ENCODE assay signal across 25 cellular contexts in genomic region chr20:9575836-9576235, GRCh38.
DNase-seq lines count a peak whose midpoint lies in the region; ATAC-seq, FAIRE-seq and TF ChIP-seq lines count a peak whose summit lies in the region.
"Had no signal": no experiment of that assay in that cellular context is flagged by ENCODE, and none has a peak within 500 bp of the region (broad histone marks: within the 10 kb centered on the region; RNA-seq: fewer than 3 reads in every experiment).

No MANE protein-coding gene starts in this region.

- H2BK5ac ChIP-seq in H1 (ENCODE audit: low read depth, low read length) (no peak overlapping the region), neuronal stem cell (ENCODE audit: low read length) (no peak overlapping the region)

- H3K27ac ChIP-seq in PC-3 (ENCODE audit: low read length) (no peak overlapping the region), H1 (ENCODE audit: low read depth, low read length) (no peak overlapping the region), neuronal stem cell (replicated peaks; ENCODE audit: low read length) (no peak overlapping the region)
- no peak overlapping the region for H3K27ac ChIP-seq in naive thymus-derived CD4-positive, alpha-beta T cell (ENCODE audit: low read depth, low read length)
- H3K27ac ChIP-seq: 22Rv1; A549; BLaER1 treated with 17β-estradiol and CSF1 and Interleukin-3, amounts not matched to agents 10 nM and 100 nM had no signal

- BruUV-seq in PC-3 (replicated peaks; lab: Mats Ljungman, UMichigan): no TSS peak

- TF ChIP-seq CTCF in PC-3 (conservative IDR thresholded peaks at IDR 0.05; ENCODE audit: low read depth, low read length): no peak
- TF ChIP-seq CTCF in H1 (IDR thresholded peaks at IDR 0.05; ENCODE audit: control extremely low read depth in 1 of 3, insufficient read depth in 1 of 3, low read depth in 1 of 3, low read length in 3 of 3): no peak

- no peaks in the 10 kb centered on the region for H3K4me1 Mint-ChIP-seq in naive thymus-derived CD4-positive, alpha-beta T cell
- H3K4me1 Mint-ChIP-seq: B cell; CD14-positive monocyte; CD4-positive, alpha-beta memory T cell; CD4-positive, CD25-positive, alpha-beta regulatory T cell; CD8-positive, alpha-beta memory T cell had no signal

- H3K27me3 Mint-ChIP-seq in naive thymus-derived CD4-positive, alpha-beta T cell: peaks cover 0 to 4% (median 4%) of the 10 kb centered on the region in 5 donors
- H3K27me3 Mint-ChIP-seq: CD4-positive, CD25-positive, alpha-beta regulatory T cell had no signal

- no peak overlapping the region for H4K5ac ChIP-seq in H1 (ENCODE audit: insufficient read length, low read depth, low read length)

- no peak overlapping the region for H3K14ac ChIP-seq in H1 (ENCODE audit: insufficient read length)
- no peak overlapping the region for H3K14ac ChIP-seq in neuronal stem cell (ENCODE audit: low read length)

- H3K9me3 ChIP-seq in PC-3 (ENCODE audit: low read length) (no peaks in the 10 kb centered on the region), H1 (ENCODE audit: insufficient read depth in 2 of 2, low read depth in 1 of 2, low read length in 1 of 2) (no peaks in the 10 kb centered on the region; a peak in 1 of 4 replicates), neuronal stem cell (replicated peaks in 1 of 2; ENCODE audit: control insufficient read depth in 2 of 2, insufficient read depth in 1 of 2, low read depth in 1 of 2, low read length in 2 of 2) (peaks cover 0 to 2% of the 10 kb centered on the region in 2 donors), HAP-1 (no peaks in the 10 kb centered on the region)
- H3K9me3 ChIP-seq in naive thymus-derived CD4-positive, alpha-beta T cell (ENCODE audit: control insufficient read depth in 2 of 3, low read length in 3 of 3): no peaks in the 10 kb centered on the region
- H3K9me3 ChIP-seq: A549 had no signal

- H3K4me3 Mint-ChIP-seq in naive thymus-derived CD4-positive, alpha-beta T cell: no peak overlapping the region
- H3K4me3 Mint-ChIP-seq: B cell; CD14-positive monocyte; CD4-positive, alpha-beta memory T cell; CD4-positive, CD25-positive, alpha-beta regulatory T cell; CD8-positive, alpha-beta memory T cell had no signal

- no peak overlapping the region for H4K91ac ChIP-seq in H1 (replicated peaks; ENCODE audit: insufficient read length, low read length)
- H4K91ac ChIP-seq in neuronal stem cell (ENCODE audit: low read depth, low read length, poor library complexity): no peak overlapping the region

- no peak overlapping the region for H3K56ac ChIP-seq in H1 (replicated peaks; ENCODE audit: insufficient read length, low read depth, low read length)

- POLR2A ChIA-PET in PC-3 (lab: Charles Lee; ENCODE audit: unreplicated experiment): no interaction called here
- POLR2A ChIA-PET in H1 (lab: Charles Lee; ENCODE audit: partially characterized antibody): interaction anchor here (1.7 kb wide), 1 partner anchor 10 kb away, joined by 4 read pairs; no protein-coding TSS in a partner anchor
- POLR2A ChIA-PET in naive thymus-derived CD4-positive, alpha-beta T cell (lab: Charles Lee): no interaction called here

- H2BK15ac ChIP-seq in H1 (ENCODE audit: low read length): no peak overlapping the region
- H2BK15ac ChIP-seq in neuronal stem cell (ENCODE audit: low read length): no peak overlapping the region

- H3K79me2 ChIP-seq in PC-3 (ENCODE audit: low read length): no peaks in the 10 kb centered on the region
- H3K79me2 ChIP-seq in H1 (ENCODE audit: control insufficient read depth in 1 of 2, insufficient read depth in 2 of 2, low read length in 2 of 2): no peaks in the 10 kb centered on the region

- H3K4ac ChIP-seq in H1 (replicated peaks; ENCODE audit: insufficient read length, low read depth, low read length) (no peak overlapping the region), neuronal stem cell (ENCODE audit: low read length) (no peak overlapping the region)

- H2AFZ ChIP-seq in PC-3 (ENCODE audit: low read length) (no peak overlapping the region), H1 (ENCODE audit: low read length) (no peak overlapping the region), neuronal stem cell (ENCODE audit: low read length) (no peak overlapping the region)

- H3K4me2 ChIP-seq in PC-3 (ENCODE audit: low read length): no peak overlapping the region
- no peak overlapping the region for H3K4me2 ChIP-seq in H1 (ENCODE audit: insufficient read depth in 1 of 2, low read depth in 2 of 2, low read length in 2 of 2)
- H3K4me2 ChIP-seq in neuronal stem cell (ENCODE audit: insufficient read depth, low read length, poor library complexity, severe bottlenecking): no peak overlapping the region
- H3K4me2 ChIP-seq: A549; BLaER1 treated with 17β-estradiol and CSF1 and Interleukin-3, amounts not matched to agents 10 nM and 100 nM had no signal

- ATAC-seq in PC-3: no peak
- no peak for ATAC-seq in naive thymus-derived CD4-positive, alpha-beta T cell
- ATAC-seq: A549, GM12878 had no signal

- H2BK120ac ChIP-seq in H1 (replicated peaks; ENCODE audit: low read depth, low read length): no peak overlapping the region
- no peak overlapping the region for H2BK120ac ChIP-seq in neuronal stem cell (ENCODE audit: low read depth, low read length)

- H3K27ac Mint-ChIP-seq in naive thymus-derived CD4-positive, alpha-beta T cell: no peak overlapping the region
- H3K27ac Mint-ChIP-seq: B cell; CD14-positive monocyte; CD4-positive, alpha-beta memory T cell; CD4-positive, CD25-positive, alpha-beta regulatory T cell; CD8-positive, alpha-beta memory T cell had no signal

- H3K4me1 ChIP-seq in PC-3 (ENCODE audit: insufficient read depth, low read length) (no peaks in the 10 kb centered on the region), H1 (replicated peaks in 1 of 4; ENCODE audit: control insufficient read depth in 3 of 4, insufficient read depth in 4 of 4, low read length in 3 of 4) (peaks cover 20 to 41% (median 27%) of the 10 kb centered on the region in 4 experiments), neuronal stem cell (ENCODE audit: control insufficient read depth in 2 of 2, insufficient read depth in 1 of 2, low read depth in 1 of 2, low read length in 2 of 2) (peaks cover 18 to 33% of the 10 kb centered on the region in 2 donors), HAP-1 (peaks cover 23% of the 10 kb centered on the region)
- no peaks in the 10 kb centered on the region for H3K4me1 ChIP-seq in naive thymus-derived CD4-positive, alpha-beta T cell (ENCODE audit: control insufficient read depth in 2 of 2, insufficient read depth in 2 of 2, low read length in 2 of 2)
- H3K4me1 ChIP-seq: A549 had no signal

- H3K9ac ChIP-seq in PC-3 (ENCODE audit: low read length): no peak overlapping the region
- H3K9ac ChIP-seq in H1 (replicated peaks in 1 of 4; ENCODE audit: extremely low read depth in 1 of 4, low read depth in 3 of 4, low read length in 3 of 4): no peak overlapping the region
- H3K9ac ChIP-seq in neuronal stem cell (ENCODE audit: low read depth, low read length, poor library complexity): no peak overlapping the region
- H3K9ac ChIP-seq: BLaER1 treated with 17β-estradiol and CSF1 and Interleukin-3, amounts not matched to agents 10 nM and 100 nM had no signal

- H3K27me3 ChIP-seq in PC-3 (ENCODE audit: low read length): no peaks in the 10 kb centered on the region
- peaks cover 0 to 34% (median 16%) of the 10 kb centered on the region in 4 experiments; a peak in 6 of 7 replicates for H3K27me3 ChIP-seq in H1 (replicated peaks in 1 of 4; ENCODE audit: control insufficient read depth in 3 of 4, extremely low read depth in 1 of 4, insufficient read depth in 3 of 4, low read length in 3 of 4)
- H3K27me3 ChIP-seq in neuronal stem cell (ENCODE audit: control insufficient read depth in 3 of 3, insufficient read depth in 3 of 3, low read depth in 1 of 3, low read length in 3 of 3): peaks cover 0 to 56% (median 0%) of the 10 kb centered on the region in 3 experiments
- no peaks in the 10 kb centered on the region; the same call in 1 of the 2 replicates for H3K27me3 ChIP-seq in HAP-1 (ENCODE audit: low read depth)
- H3K27me3 ChIP-seq in naive thymus-derived CD4-positive, alpha-beta T cell (ENCODE audit: control insufficient read depth in 2 of 2, insufficient read depth in 2 of 2, low read length in 2 of 2): no peaks in the 10 kb centered on the region
- H3K27me3 ChIP-seq: BLaER1 treated with 17β-estradiol and CSF1 and Interleukin-3, amounts not matched to agents 10 nM and 100 nM had no signal

- no peak for TF ChIP-seq EP300 in H1 (IDR thresholded peaks at IDR 0.05; ENCODE audit: borderline replicate concordance in 1 of 2, low read depth in 2 of 2, low read length in 2 of 2)

- H4K20me1 ChIP-seq in PC-3 (ENCODE audit: low read length): no peaks in the 10 kb centered on the region
- H4K20me1 ChIP-seq in H1 (replicated peaks in 1 of 2; ENCODE audit: control insufficient read depth in 1 of 2, insufficient read depth in 2 of 2, low read length in 2 of 2): no peaks in the 10 kb centered on the region
- H4K20me1 ChIP-seq: BLaER1 treated with 17β-estradiol and CSF1 and Interleukin-3, amounts not matched to agents 10 nM and 100 nM had no signal

- FAIRE-seq in H1 (lab: Jason Lieb, UNC): no peak
- FAIRE-seq: GM12878, GM18507 had no signal

- no peak for TF ChIP-seq RAD21 in H1 (IDR thresholded peaks at IDR 0.05 in 1 of 2, conservative IDR thresholded peaks at IDR 0.05 in 1 of 2; ENCODE audit: low read depth in 2 of 2, low read length in 2 of 2)

- no peak for TF ChIP-seq POLR2A in H1 (IDR thresholded peaks at IDR 0.05; ENCODE audit: control extremely low read depth in 1 of 2, low read depth in 2 of 2, low read length in 2 of 2)

- H3K23ac ChIP-seq in H1 (ENCODE audit: insufficient read length) (no peak overlapping the region), neuronal stem cell (ENCODE audit: low read depth, low read length, poor library complexity) (no peak overlapping the region)

- H3K9me3 Mint-ChIP-seq in naive thymus-derived CD4-positive, alpha-beta T cell: peaks cover 0 to 4% (median 1%) of the 10 kb centered on the region in 11 donors

- no peak overlapping the region; the same call in 1 of the 2 replicates for H2BK20ac ChIP-seq in H1 (ENCODE audit: low read length)

- H3K18ac ChIP-seq in H1 (ENCODE audit: extremely low read depth, low read length) (no peak overlapping the region), neuronal stem cell (ENCODE audit: low read length) (no peak overlapping the region)

- in situ Hi-C loops in HAP-1 (cut with MboI; ENCODE audit: low sequenced_read_pairs): no loop called here

- 0 out of 2 replicates have a peak, but pooled peaks cover 2% of the 10 kb centered on the region for H3K23me2 ChIP-seq in H1 (ENCODE audit: low read depth, low read length)

- H3K36me3 ChIP-seq in PC-3 (ENCODE audit: low read depth, low read length) (no peaks in the 10 kb centered on the region), H1 (ENCODE audit: control insufficient read depth in 2 of 4, insufficient read depth in 4 of 4, low read length in 3 of 4) (no peaks in the 10 kb centered on the region), neuronal stem cell (replicated peaks in 1 of 2; ENCODE audit: control insufficient read depth in 2 of 2, insufficient read depth in 2 of 2, low read length in 2 of 2) (peaks cover 0 to 1% of the 10 kb centered on the region in 2 donors), HAP-1 (replicated peaks) (no peaks in the 10 kb centered on the region)
- H3K36me3 ChIP-seq in naive thymus-derived CD4-positive, alpha-beta T cell (ENCODE audit: control insufficient read depth in 2 of 3, insufficient read depth in 3 of 3, low read length in 3 of 3): no peaks in the 10 kb centered on the region
- H3K36me3 ChIP-seq: BLaER1 treated with 17β-estradiol and CSF1 and Interleukin-3, amounts not matched to agents 10 nM and 100 nM had no signal

- no peaks in the 10 kb centered on the region for H3F3A ChIP-seq in PC-3 (ENCODE audit: low read length, unreplicated experiment)

- H3K36me3 Mint-ChIP-seq in naive thymus-derived CD4-positive, alpha-beta T cell: no peaks in the 10 kb centered on the region
- H3K36me3 Mint-ChIP-seq: CD14-positive monocyte; CD4-positive, alpha-beta memory T cell; CD4-positive, CD25-positive, alpha-beta regulatory T cell; CD8-positive, alpha-beta memory T cell had no signal

- H2AK5ac ChIP-seq in H1 (ENCODE audit: low read depth, low read length) (0 out of 2 replicates have a peak overlapping the region, but pooled peaks have one; percentile 67), neuronal stem cell (ENCODE audit: low read depth, low read length) (no peak overlapping the region)

- WGBS in H1 (ENCODE audit: extremely low coverage in 1 of 2, insufficient coverage in 1 of 2, insufficient read length in 1 of 2, insufficient replicate concordance in 2 of 2, low coverage in 1 of 2, low lambda C conversion rate in 2 of 2, missing lambda C conversion rate in 1 of 2), 2 experiments: 80% methylated on average over 1 of the region's 1 CpG; no CpG with 5 or more reads in 1 of the 2 experiments
- no CpG with 5 or more reads among the region's 1 CpG for WGBS in neuronal stem cell (ENCODE audit: extremely low coverage in 2 of 2, insufficient read length in 2 of 2, insufficient replicate concordance in 1 of 2), 2 donors

- DNase-seq in PC-3: peak; percentile 8
- DNase-seq in H1 (ENCODE audit: low read depth in 1 of 2, low spot score in 2 of 2): no peak
- no peak for DNase-seq in neuronal stem cell (ENCODE audit: low spot score)
- no peak for DNase-seq in HAP-1 (ENCODE audit: low spot score in 2 of 2)
- no peak for DNase-seq in C1 segment of cervical spinal cord (lab: John Stamatoyannopoulos, UW)
- DNase-seq in naive thymus-derived CD4-positive, alpha-beta T cell: no peak
- DNase-seq: AML-193; CD4-positive, alpha-beta memory T cell; CD4-positive, CD25-positive, alpha-beta regulatory T cell; CD8-positive, alpha-beta memory T cell; COR-L47; DMS 273 treated with DMSO at 0.1 percent for 48 hours; DMS153; DMS53; DMS79; DND-41; EL; GDM1 had no signal

- no peak overlapping the region for H3K4me3 ChIP-seq in PC-3 (ENCODE audit: low read length)
- H3K4me3 ChIP-seq in H1 (ENCODE audit: extremely low read depth in 1 of 4, insufficient read depth in 2 of 4, low read depth in 3 of 4, low read length in 4 of 4): no peak overlapping the region
- no peak overlapping the region for H3K4me3 ChIP-seq in neuronal stem cell (ENCODE audit: low read length in 2 of 2)
- H3K4me3 ChIP-seq in HAP-1: no peak overlapping the region
- H3K4me3 ChIP-seq in naive thymus-derived CD4-positive, alpha-beta T cell (ENCODE audit: low read length): no peak overlapping the region
- H3K4me3 ChIP-seq: A549; BLaER1 treated with 17β-estradiol and CSF1 and Interleukin-3, amounts not matched to agents 10 nM and 100 nM; GM12878 had no signal

- no peaks in the 10 kb centered on the region for H3K9me2 ChIP-seq in PC-3 (replicated peaks; ENCODE audit: low read length)

- intact Hi-C loops in PC-3 (cut with micrococcal nuclease): no loop called here
- intact Hi-C loops in naive thymus-derived CD4-positive, alpha-beta T cell (cut with micrococcal nuclease): no loop called here

- H3K79me1 ChIP-seq in H1 (ENCODE audit: low read depth, low read length) (no peaks in the 10 kb centered on the region), neuronal stem cell (ENCODE audit: low read depth, low read length) (no peaks in the 10 kb centered on the region)

- H2BK12ac ChIP-seq in H1 (ENCODE audit: low read depth, low read length): no peak overlapping the region
- H2BK12ac ChIP-seq in neuronal stem cell (ENCODE audit: low read length): peak overlapping the region; percentile 12

- H4K8ac ChIP-seq in H1 (ENCODE audit: extremely low read depth, insufficient read depth, low read length) (no peak overlapping the region), neuronal stem cell (ENCODE audit: low read depth, low read length) (no peak overlapping the region)

- CTCF ChIA-PET in PC-3 (lab: Charles Lee): no interaction called here
- CTCF ChIA-PET in H1 (lab: Charles Lee; ENCODE audit: partially characterized antibody): interaction anchor here (1.0 to 2.5 kb wide), 5 partner anchors 13 to 116 kb away, joined by 4 to 8 read pairs (median 5); no protein-coding TSS in a partner anchor
- CTCF ChIA-PET in naive thymus-derived CD4-positive, alpha-beta T cell (lab: Charles Lee): no interaction called here
